ENCODE assay signal across 8 cellular contexts in genomic region chr2:199455533-199456382, GRCh38. TPM values are rescaled to one million over a fixed set of nuclear protein-coding genes. Genes with fewer than 3 reads are reported as not detected.
DNase-seq lines count a peak whose midpoint lies in the region; ATAC-seq and TF ChIP-seq lines count a peak whose summit lies in the region.

No MANE protein-coding gene starts in this region.

- no peak for TF ChIP-seq POLR2A in GM18505 (IDR thresholded peaks at IDR 0.05; ENCODE audit: borderline replicate concordance, extremely low read depth, insufficient read depth, insufficient read length)

- H3K27ac Mint-ChIP-seq in activated naive CD4-positive, alpha-beta T cell treated with anti-CD3 and anti-CD28 coated beads for 36 hours: no peak overlapping the region

- no peaks in the 10 kb centered on the region for H3K9me3 Mint-ChIP-seq in activated naive CD4-positive, alpha-beta T cell treated with anti-CD3 and anti-CD28 coated beads for 36 hours

- peak; percentile 29 for DNase-seq in activated naive CD4-positive, alpha-beta T cell treated with anti-CD3 and anti-CD28 coated beads for 36 hours
- DNase-seq in activated naive CD4-positive, alpha-beta T cell treated with Interleukin-2 at 50 U/mL for 16 hours: no peak
- peak; percentile 43 for DNase-seq in NCI-H1694 treated with DMSO at 0.1 percent for 48 hours (lab: John Stamatoyannopoulos, UW)
- peak; percentile 77 for DNase-seq in adipocyte (ENCODE audit: low read depth)
- peak; percentile 79 to 81 for DNase-seq in left colon

- intact Hi-C loops in activated naive CD4-positive, alpha-beta T cell treated with anti-CD3 and anti-CD28 coated beads for 36 hours (cut with micrococcal nuclease): loop anchor here (5.0 kb wide), 1 partner anchor 1748 kb away; the partner anchor contains the start of gene MARS2
- intact Hi-C loops in left colon (cut with DNase I, micrococcal nuclease): no loop called here

- peak overlapping the region; percentile 76 for H3K9ac ChIP-seq in adipocyte (ENCODE audit: low read length)

- no peaks in the 10 kb centered on the region for H3K9me3 ChIP-seq in adipocyte (ENCODE audit: control insufficient read depth, low read length)

- ATAC-seq in left colon: peak; percentile 59
- ATAC-seq in HG02970 (IDR thresholded peaks at IDR 0.05; ENCODE audit: low FRiP score, unreplicated experiment): no peak
- ATAC-seq in GM21390 (IDR thresholded peaks at IDR 0.05; ENCODE audit: unreplicated experiment): no peak
- no peak for ATAC-seq in GM18505 (IDR thresholded peaks at IDR 0.05; ENCODE audit: unreplicated experiment)

- CTCF ChIA-PET in activated naive CD4-positive, alpha-beta T cell treated with anti-CD3 and anti-CD28 coated beads for 36 hours (lab: Charles Lee): no interaction called here

- H3K27me3 ChIP-seq in adipocyte (replicated peaks; ENCODE audit: control insufficient read depth, insufficient read depth, low read length): no peaks in the 10 kb centered on the region

- peaks cover 27% of the 10 kb centered on the region for H3K4me1 ChIP-seq in adipocyte (ENCODE audit: control insufficient read depth, insufficient read depth, low read length)

- peaks cover 48% of the 10 kb centered on the region for H3K27me3 Mint-ChIP-seq in activated naive CD4-positive, alpha-beta T cell treated with anti-CD3 and anti-CD28 coated beads for 36 hours (ENCODE audit: low read depth)

- H3K4me3 Mint-ChIP-seq in activated naive CD4-positive, alpha-beta T cell treated with anti-CD3 and anti-CD28 coated beads for 36 hours: no peak overlapping the region

- peaks cover 17% of the 10 kb centered on the region for H3K4me1 Mint-ChIP-seq in activated naive CD4-positive, alpha-beta T cell treated with anti-CD3 and anti-CD28 coated beads for 36 hours (ENCODE audit: low read depth)

- no peaks in the 10 kb centered on the region for H3K36me3 Mint-ChIP-seq in activated naive CD4-positive, alpha-beta T cell treated with anti-CD3 and anti-CD28 coated beads for 36 hours (ENCODE audit: low read depth)

- H3K4me3 ChIP-seq in adipocyte (ENCODE audit: low read length): peak overlapping the region; percentile 91

- no peaks in the 10 kb centered on the region for H3K36me3 ChIP-seq in adipocyte (ENCODE audit: control insufficient read depth, insufficient read depth, low read length, severe bottlenecking)

RNA-seq across cellular contexts. Expression of gene SATB2, which starts 2.0 kb away (rescaled TPM):
- under 1 TPM; 0.02 to 0.44 TPM for total RNA-seq in activated naive CD4-positive, alpha-beta T cell treated with anti-CD3 and anti-CD28 coated beads for 36 hours
- total RNA-seq in left colon: 100 to 1,000 TPM; 219 to 240 TPM

Comparison
In these comparisons a context has a peak if more than half of its experiments do, and no peak if none do; other contexts are left out.
1. RNA of gene SATB2, which starts 2.0 kb away (total RNA-seq): 219 to 240 TPM in left colon; 0.02 to 0.44 TPM in activated naive CD4-positive, alpha-beta T cell treated with anti-CD3 and anti-CD28 coated beads for 36 hours; every median in the first group is over 100 times any median in the second.